ENCODE assay signal across 10 cellular contexts in the genomic region with DNA sequence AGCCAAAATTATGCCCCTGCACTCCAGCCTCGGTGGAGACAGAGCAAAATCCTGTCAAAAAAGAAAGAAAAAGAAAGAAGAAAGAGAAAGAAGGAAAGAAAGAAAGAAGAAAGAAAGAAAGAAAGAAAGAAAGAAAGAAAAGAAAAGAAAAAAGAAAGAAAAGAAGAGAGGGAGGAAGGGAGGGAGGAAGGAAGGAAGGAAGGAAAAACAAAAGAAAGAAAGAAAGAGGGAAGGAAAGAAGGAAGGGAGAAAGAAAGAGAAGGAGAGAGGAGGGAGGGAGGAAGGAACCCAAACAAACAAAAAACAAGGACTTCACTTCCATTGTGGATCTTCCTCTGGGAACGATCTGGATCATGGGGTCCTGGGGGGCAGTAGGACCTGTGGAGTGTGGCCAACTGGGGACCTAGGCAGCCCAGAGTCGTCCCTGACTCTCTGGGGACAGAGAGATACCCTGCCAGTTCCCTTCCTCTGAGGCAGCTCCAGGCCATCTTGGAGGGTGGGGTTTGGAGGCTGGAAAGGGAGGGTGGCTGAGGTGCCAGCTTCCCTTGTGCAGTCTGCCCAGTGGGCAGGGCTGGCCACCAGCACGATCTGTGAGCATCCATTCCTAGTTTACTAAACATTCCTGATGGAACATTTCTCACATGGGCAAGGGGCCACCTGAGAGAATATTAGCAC.
"Had no signal": no experiment of that assay in that cellular context is flagged by ENCODE, and none has a peak within 500 bp of the region (broad histone marks: within the 10 kb centered on the region; RNA-seq: fewer than 3 reads in every experiment).

No MANE protein-coding gene starts in this region.

- DNase-seq: activated CD4-positive, alpha-beta T cell treated with anti-CD3 and anti-CD28 coated beads for 1 hour; activated CD4-positive, alpha-beta T cell treated with anti-CD3 and anti-CD28 coated beads, Interleukin-2, amount 50 U/mL, for 4 hours; activated gamma-delta T cell treated with Interleukin-2 at 50 U/mL for 16 hours; foreskin keratinocyte; naive thymus-derived CD4-positive, alpha-beta T cell; nucleus accumbens; stimulated activated naive CD4-positive, alpha-beta T cell treated with Interleukin-2 at 50 U/mL for 16 hours had no signal

- ATAC-seq: foreskin keratinocyte; naive thymus-derived CD4-positive, alpha-beta T cell had no signal

- H3K9me3 Mint-ChIP-seq: activated T-helper 1 cell treated with anti-CD3 and anti-CD28 coated beads, Interleukin-12 subunit alpha, Interleukin-12 subunit beta, Interleukin-2, Interleukin-4 antibody, amounts not matched to agents 30 ng/mL and 10 ng/mL and 1 ng/mL, durations not matched to agents 14 hours and 24 hours and 36 hours; memory B cell had no signal

- H3K36me3 Mint-ChIP-seq: activated naive CD8-positive, alpha-beta T cell had no signal

- H3K4me3 Mint-ChIP-seq: activated naive CD8-positive, alpha-beta T cell; activated T-helper 1 cell treated with anti-CD3 and anti-CD28 coated beads, Interleukin-12 subunit alpha, Interleukin-12 subunit beta, Interleukin-2, Interleukin-4 antibody, amounts not matched to agents 30 ng/mL and 10 ng/mL and 1 ng/mL, durations not matched to agents 14 hours and 24 hours and 36 hours; memory B cell; naive thymus-derived CD4-positive, alpha-beta T cell had no signal

- H3K27ac Mint-ChIP-seq: activated naive CD8-positive, alpha-beta T cell; activated T-helper 1 cell treated with anti-CD3 and anti-CD28 coated beads, Interleukin-12 subunit alpha, Interleukin-12 subunit beta, Interleukin-2, Interleukin-4 antibody, amounts not matched to agents 30 ng/mL and 10 ng/mL and 1 ng/mL, durations not matched to agents 14 hours and 24 hours and 36 hours; memory B cell; naive thymus-derived CD4-positive, alpha-beta T cell had no signal
